ENCODE assay signal across 11 cellular contexts in the genomic region with DNA sequence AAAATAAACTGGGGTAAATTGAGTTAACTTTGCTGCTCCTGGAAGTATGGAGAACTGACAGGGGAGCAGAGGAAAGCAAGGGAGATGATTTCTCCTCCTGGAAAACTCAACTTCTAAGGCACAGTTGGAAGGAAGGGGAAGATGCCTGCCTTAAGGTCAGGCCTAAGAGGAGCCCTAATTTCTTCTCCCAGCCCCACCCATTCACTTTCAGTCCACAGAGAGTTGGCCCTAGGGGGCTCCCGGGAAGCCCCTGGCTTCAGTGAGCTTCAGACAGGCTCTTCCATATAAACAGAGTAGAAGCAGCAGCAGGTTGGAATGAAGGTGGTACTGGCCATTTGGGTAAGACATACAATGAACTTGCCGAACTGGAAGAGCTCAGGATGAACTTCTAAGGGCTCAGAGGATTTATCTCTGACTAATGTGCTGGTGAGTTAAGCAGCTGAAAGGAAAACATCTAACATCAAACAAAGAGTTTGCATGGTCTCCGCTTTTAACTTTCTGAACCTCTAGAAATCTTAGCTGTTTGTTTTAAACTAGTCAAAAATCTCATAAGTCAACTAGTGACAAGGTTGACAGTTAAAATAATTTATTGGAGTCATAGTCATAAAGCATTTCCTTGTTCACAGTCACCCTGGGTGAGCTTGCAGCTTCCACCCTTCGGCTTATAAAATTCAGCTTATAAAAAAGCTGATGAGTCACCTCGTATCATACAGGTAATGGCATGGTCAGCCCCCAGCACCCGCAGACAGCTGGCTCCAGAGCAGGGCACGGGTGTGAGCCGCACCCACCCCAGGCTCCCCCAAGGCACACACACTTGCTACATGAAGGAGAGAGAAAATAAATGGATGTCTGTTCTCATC.
A peak's percentile ranks its signal among the peaks of the same experiment; 100 is the strongest.
DNase-seq lines count a peak whose midpoint lies in the region; FAIRE-seq and TF ChIP-seq lines count a peak whose summit lies in the region.
"Had no signal": no experiment of that assay in that cellular context is flagged by ENCODE, and none has a peak within 500 bp of the region (broad histone marks: within the 10 kb centered on the region; RNA-seq: fewer than 3 reads in every experiment).

No MANE protein-coding gene starts in this region.

- H3K9me3 ChIP-seq in mucosa of stomach (ENCODE audit: control insufficient read depth, low read length) = no peaks in the 10 kb centered on the region

- H3K27me3 ChIP-seq in mucosa of stomach (ENCODE audit: control insufficient read depth, insufficient read depth, low read length) = no peaks in the 10 kb centered on the region

- peaks cover 68% of the 10 kb centered on the region for H3K4me1 ChIP-seq in mucosa of stomach (ENCODE audit: control insufficient read depth, insufficient read depth, low read length)

- TF ChIP-seq CTCF in astrocyte of the spinal cord (IDR thresholded peaks at IDR 0.05; ENCODE audit: low read depth, low read length) = no peak

- no peak for FAIRE-seq in GM19239 (lab: Jason Lieb, UNC)
- FAIRE-seq: endometrium had no signal

- no peaks in the 10 kb centered on the region for H3K36me3 ChIP-seq in mucosa of stomach (ENCODE audit: control insufficient read depth, insufficient read depth, low read length)

- DNase-seq in AG20443 (ENCODE audit: low spot score) (peak; percentile 29), HK-2 (ENCODE audit: unreplicated experiment) (peak; percentile 62), astrocyte of the spinal cord (ENCODE audit: low read depth, low spot score) (peak; percentile 79), HuH-7 (ENCODE audit: low spot score) (no peak), GM19239 (ENCODE audit: insufficient read length, low spot score) (no peak), Ammon's horn (ENCODE audit: low spot score) (no peak), cerebellar nuclear complex (lab: John Stamatoyannopoulos, UW) (no peak)
- DNase-seq: NCI-H2227 treated with DMSO at 0.1 percent for 48 hours, occipital lobe had no signal

- peak overlapping the region; percentile 8 for H3K9ac ChIP-seq in mucosa of stomach (ENCODE audit: low read length)

- in situ Hi-C loops in astrocyte of the spinal cord (cut with HindIII; ENCODE audit: low sequenced_read_pairs) = no loop called here

- no peak overlapping the region for H3K4me3 ChIP-seq in astrocyte of the spinal cord (ENCODE audit: low read depth, low read length)
- H3K4me3 ChIP-seq in mucosa of stomach (ENCODE audit: low read length) = peak overlapping the region; percentile 0

Comparison
In these comparisons a context has a peak if more than half of its experiments do, and no peak if none do; other contexts are left out.
1. DNase-seq: peak in AG20443 (single experiment), HK-2 (single experiment) and astrocyte of the spinal cord (single experiment); none in HuH-7 (single experiment), GM19239 (single experiment), Ammon's horn (single experiment) and cerebellar nuclear complex (0 of 2).